1 cellular context compared by ENCODE assay signal in the genomic region with DNA sequence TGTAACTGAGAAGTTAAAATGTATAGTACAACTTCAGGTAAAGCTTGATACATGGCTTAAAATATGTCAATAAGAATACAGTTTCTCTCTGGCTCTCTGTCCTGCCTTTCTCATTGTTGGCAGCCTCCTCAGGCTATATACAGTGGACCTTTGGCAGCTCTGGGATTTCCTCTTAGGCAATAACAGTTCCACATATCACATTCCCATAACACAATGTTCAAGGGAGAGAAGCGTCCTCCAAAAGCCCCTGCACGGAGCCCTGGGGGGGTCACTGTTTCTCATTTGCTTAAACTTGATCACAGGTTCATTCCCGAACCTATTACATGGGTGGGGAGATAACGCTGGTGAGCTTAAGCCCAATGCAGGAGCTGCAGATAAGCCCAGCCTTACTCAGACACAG.
TF ChIP-seq lines count a peak whose summit lies in the region.

No MANE protein-coding gene starts in this region.

TF ChIP-seq in IMR-90, 13 proteins besides CTCF, POLR2A, EP300 and RAD21 (continued from another document):
- TF ChIP-seq, protein P1, sequence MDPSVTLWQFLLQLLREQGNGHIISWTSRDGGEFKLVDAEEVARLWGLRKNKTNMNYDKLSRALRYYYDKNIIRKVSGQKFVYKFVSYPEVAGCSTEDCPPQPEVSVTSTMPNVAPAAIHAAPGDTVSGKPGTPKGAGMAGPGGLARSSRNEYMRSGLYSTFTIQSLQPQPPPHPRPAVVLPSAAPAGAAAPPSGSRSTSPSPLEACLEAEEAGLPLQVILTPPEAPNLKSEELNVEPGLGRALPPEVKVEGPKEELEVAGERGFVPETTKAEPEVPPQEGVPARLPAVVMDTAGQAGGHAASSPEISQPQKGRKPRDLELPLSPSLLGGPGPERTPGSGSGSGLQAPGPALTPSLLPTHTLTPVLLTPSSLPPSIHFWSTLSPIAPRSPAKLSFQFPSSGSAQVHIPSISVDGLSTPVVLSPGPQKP (IDR thresholded peaks at IDR 0.05; ENCODE audit: borderline replicate concordance, low read depth, low read length), result no peak
